10 cellular contexts compared by ENCODE assay signal in the genomic region with DNA sequence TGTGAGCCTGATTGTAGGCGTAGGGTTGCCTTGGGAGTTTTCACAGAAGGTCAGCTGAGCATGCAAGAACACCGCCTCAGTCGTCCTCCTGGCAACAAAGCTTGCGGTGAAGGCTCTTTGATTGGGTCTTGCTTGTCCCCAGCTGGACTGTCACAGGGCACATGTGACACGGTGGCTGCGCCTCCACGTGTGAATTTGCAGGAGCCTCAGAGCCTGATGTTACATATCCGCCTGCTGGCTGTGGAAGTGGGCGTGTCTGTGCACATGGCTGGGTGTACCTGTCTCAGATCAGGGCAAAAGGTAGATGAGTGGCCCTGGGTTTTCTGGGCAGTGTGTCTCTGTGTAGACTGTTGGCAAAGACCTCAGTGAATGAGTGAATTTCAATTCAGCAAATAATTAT.
A peak's percentile ranks its signal among the peaks of the same experiment; 100 is the strongest.
DNase-seq lines count a peak whose midpoint lies in the region; ATAC-seq and TF ChIP-seq lines count a peak whose summit lies in the region.
"Had no signal": no experiment of that assay in that cellular context is flagged by ENCODE, and none has a peak within 500 bp of the region (broad histone marks: within the 10 kb centered on the region; RNA-seq: fewer than 3 reads in every experiment).

No MANE protein-coding gene starts in this region.

- H3K4me1 ChIP-seq in SK-N-SH (ENCODE audit: control insufficient read depth in 1 of 2, insufficient read depth in 2 of 2, low read depth in 1 of 2, low read length in 1 of 2) = peaks cover 11 to 35% of the 10 kb centered on the region in 2 experiments; a peak in 3 of 4 replicates
- H3K4me1 ChIP-seq in iPS-20b (ENCODE audit: insufficient read depth, low read length) = peaks cover 19% of the 10 kb centered on the region

- H3K4me1 Mint-ChIP-seq in activated CD8-positive, alpha-beta T cell treated with anti-CD3 and anti-CD28 coated beads for 36 hours (ENCODE audit: low read depth) = peaks cover 22% of the 10 kb centered on the region
- peaks cover 17 to 28% of the 10 kb centered on the region in 2 donors for H3K4me1 Mint-ChIP-seq in stimulated activated naive B cell treated with anti-CD40 and anti-IgM and Interleukin-4, amounts not matched to agents 10 μg/mL and 1 μg/mL and 100 μg/mL, for 72 hours

- H3K27me3 ChIP-seq in SK-N-SH (ENCODE audit: insufficient read depth) = peaks cover 6% of the 10 kb centered on the region; the same call in 1 of the 2 replicates
- peaks cover 46% of the 10 kb centered on the region for H3K27me3 ChIP-seq in iPS-20b (ENCODE audit: insufficient read depth, low read length)

- TF ChIP-seq RAD21 in SK-N-SH (IDR thresholded peaks at IDR 0.05; ENCODE audit: low read length) = no peak

- DNase-seq in SK-N-SH (peak; percentile 41), HEK293T (ENCODE audit: extremely low spot score) (no peak), NCI-H510A treated with DMSO at 0.1 percent for 48 hours (lab: John Stamatoyannopoulos, UW) (no peak), foreskin melanocyte (no peak)
- DNase-seq in activated CD8-positive, alpha-beta T cell treated with anti-CD3 and anti-CD28 coated beads for 36 hours = peak; percentile 40
- no peak for DNase-seq in stimulated activated naive B cell treated with anti-CD40 and anti-IgM and Interleukin-4, amounts not matched to agents 10 μg/mL and 1 μg/mL and 100 μg/mL, for 72 hours
- DNase-seq: activated gamma-delta T cell treated with Interleukin-2 at 50 U/mL for 16 hours, left cardiac atrium had no signal

- ATAC-seq in SK-N-SH treated with all-trans-retinoic acid at 6 μM for 48 hours = no peak
- no peak for ATAC-seq in activated CD8-positive, alpha-beta T cell treated with anti-CD3 and anti-CD28 coated beads for 36 hours
- peak in 1 of 2 donors; percentile 27 for ATAC-seq in stimulated activated naive B cell treated with anti-CD40 and anti-IgM and Interleukin-4, amounts not matched to agents 10 μg/mL and 1 μg/mL and 100 μg/mL, for 72 hours (replicated peaks)

- peaks cover 58% of the 10 kb centered on the region for H3K27me3 Mint-ChIP-seq in activated CD8-positive, alpha-beta T cell treated with anti-CD3 and anti-CD28 coated beads for 36 hours
- H3K27me3 Mint-ChIP-seq in stimulated activated naive B cell treated with anti-CD40 and anti-IgM and Interleukin-4, amounts not matched to agents 10 μg/mL and 1 μg/mL and 100 μg/mL, for 72 hours = peaks cover 67 to 75% of the 10 kb centered on the region in 2 donors

- intact Hi-C loops in activated CD8-positive, alpha-beta T cell treated with anti-CD3 and anti-CD28 coated beads for 36 hours (cut with micrococcal nuclease) = no loop called here

- H3K79me2 ChIP-seq in SK-N-SH (ENCODE audit: insufficient read depth) = no peaks in the 10 kb centered on the region

- H3K4me3 Mint-ChIP-seq in activated CD8-positive, alpha-beta T cell treated with anti-CD3 and anti-CD28 coated beads for 36 hours = peak overlapping the region; percentile 66
- peak overlapping the region; percentile 47 to 64 for H3K4me3 Mint-ChIP-seq in stimulated activated naive B cell treated with anti-CD40 and anti-IgM and Interleukin-4, amounts not matched to agents 10 μg/mL and 1 μg/mL and 100 μg/mL, for 72 hours

- TF ChIP-seq CTCF in SK-N-SH (IDR thresholded peaks at IDR 0.05) = no peak
- no peak for TF ChIP-seq CTCF in activated CD8-positive, alpha-beta T cell treated with anti-CD3 and anti-CD28 coated beads for 36 hours (IDR thresholded peaks at IDR 0.05)

- H3K27ac Mint-ChIP-seq in activated CD8-positive, alpha-beta T cell treated with anti-CD3 and anti-CD28 coated beads for 36 hours = no peak overlapping the region
- no peak overlapping the region for H3K27ac Mint-ChIP-seq in stimulated activated naive B cell treated with anti-CD40 and anti-IgM and Interleukin-4, amounts not matched to agents 10 μg/mL and 1 μg/mL and 100 μg/mL, for 72 hours

- POLR2A ChIA-PET in SK-N-SH (lab: Yijun Ruan, JAX) = interaction anchor here (1.0 kb wide), 1 partner anchor 94 kb away, joined by 3 read pairs; no protein-coding TSS in a partner anchor
- POLR2A ChIA-PET in activated CD8-positive, alpha-beta T cell treated with anti-CD3 and anti-CD28 coated beads for 36 hours (lab: Charles Lee) = interaction anchor here (0.9 kb wide), 2 partner anchors 11 to 31 kb away, joined by 3 read pairs; no protein-coding TSS in a partner anchor
- POLR2A ChIA-PET in HEK293T (lab: Yijun Ruan, JAX) = no interaction called here

- no peaks in the 10 kb centered on the region for H4K20me1 ChIP-seq in SK-N-SH (ENCODE audit: insufficient read depth)

- H2AFZ ChIP-seq in SK-N-SH (ENCODE audit: low read depth) = no peak overlapping the region

- peak overlapping the region in 1 of 2 experiments; percentile 86; a peak in 2 of 4 replicates for H3K27ac ChIP-seq in SK-N-SH (ENCODE audit: low read depth in 2 of 2, low read length in 1 of 2)
- H3K27ac ChIP-seq in iPS-20b (ENCODE audit: low read length) = no peak overlapping the region

- peak overlapping the region; percentile 57 to 60; a peak in 2 of 4 replicates for H3K4me3 ChIP-seq in SK-N-SH (ENCODE audit: low read depth in 2 of 2, low read length in 1 of 2)
- peak overlapping the region; percentile 69 for H3K4me3 ChIP-seq in iPS-20b (ENCODE audit: low read length)

- H3F3A ChIP-seq in SK-N-SH (replicated peaks; ENCODE audit: insufficient read depth) = no peaks in the 10 kb centered on the region

- no peaks in the 10 kb centered on the region for H3K9me2 ChIP-seq in SK-N-SH

- H3K36me3 Mint-ChIP-seq in activated CD8-positive, alpha-beta T cell treated with anti-CD3 and anti-CD28 coated beads for 36 hours (ENCODE audit: low read depth) = no peaks in the 10 kb centered on the region
- no peaks in the 10 kb centered on the region for H3K36me3 Mint-ChIP-seq in stimulated activated naive B cell treated with anti-CD40 and anti-IgM and Interleukin-4, amounts not matched to agents 10 μg/mL and 1 μg/mL and 100 μg/mL, for 72 hours

- WGBS in SK-N-SH (ENCODE audit: low lambda C conversion rate) = 74% methylated on average over 3 of the region's 9 CpGs

- TF ChIP-seq EP300 in SK-N-SH (IDR thresholded peaks at IDR 0.05; ENCODE audit: borderline replicate concordance in 1 of 2, low read depth in 1 of 2, low read length in 1 of 2) = no peak

- no peaks in the 10 kb centered on the region for H3K9me3 ChIP-seq in SK-N-SH
- no peaks in the 10 kb centered on the region for H3K9me3 ChIP-seq in iPS-20b (ENCODE audit: insufficient read depth, low read depth, low read length)

- CTCF ChIA-PET in SK-N-SH (lab: Yijun Ruan, JAX) = interaction anchor here (1.0 to 2.7 kb wide), 6 partner anchors 17 to 325 kb away, joined by 3 to 14 read pairs (median 7); a partner anchor contains a TSS
- CTCF ChIA-PET in activated CD8-positive, alpha-beta T cell treated with anti-CD3 and anti-CD28 coated beads for 36 hours (lab: Charles Lee) = interaction anchor here (0.7 to 1.3 kb wide), 3 partner anchors 13 to 325 kb away, joined by 3 to 6 read pairs (median 3); a partner anchor contains a TSS
- CTCF ChIA-PET in HEK293T (lab: Yijun Ruan, JAX) = no interaction called here

- H3K9ac ChIP-seq in SK-N-SH (no peak overlapping the region), iPS-20b (ENCODE audit: low read depth, low read length) (peak overlapping the region; percentile 52; the same call in 1 of the 2 replicates)

- H3K4me2 ChIP-seq in SK-N-SH = peak overlapping the region; percentile 82

- no peaks in the 10 kb centered on the region for H3K9me3 Mint-ChIP-seq in activated CD8-positive, alpha-beta T cell treated with anti-CD3 and anti-CD28 coated beads for 36 hours
- no peaks in the 10 kb centered on the region for H3K9me3 Mint-ChIP-seq in stimulated activated naive B cell treated with anti-CD40 and anti-IgM and Interleukin-4, amounts not matched to agents 10 μg/mL and 1 μg/mL and 100 μg/mL, for 72 hours

- H3K36me3 ChIP-seq in SK-N-SH (replicated peaks in 1 of 2; ENCODE audit: control insufficient read depth in 1 of 2, insufficient read depth in 2 of 2, low read length in 1 of 2) (no peaks in the 10 kb centered on the region), iPS-20b (ENCODE audit: insufficient read depth, low read depth, low read length) (no peaks in the 10 kb centered on the region)

TF ChIP-seq in SK-N-SH, 30 proteins besides CTCF, POLR2A, EP300 and RAD21 (continues in another document):
- no peak for TF ChIP-seq TAF1 (IDR thresholded peaks at IDR 0.05; ENCODE audit: borderline replicate concordance, low read depth, low read length)
- TF ChIP-seq ELF1 (IDR thresholded peaks at IDR 0.05) = no peak
- no peak for TF ChIP-seq NRF1 (IDR thresholded peaks at IDR 0.05; ENCODE audit: low read depth, low read length)
- TF ChIP-seq NFIC (IDR thresholded peaks at IDR 0.05; ENCODE audit: borderline replicate concordance) = no peak
- no peak for TF ChIP-seq TCF12 (IDR thresholded peaks at IDR 0.05)

TF ChIP-seq in SK-N-SH treated with all-trans-retinoic acid at 6 μM for 48 hours, 23 proteins besides CTCF, POLR2A, EP300 and RAD21 (continues in another document):
- TF ChIP-seq TOX (CRISPR knock-in tag; IDR thresholded peaks at IDR 0.05; ENCODE audit: borderline replicate concordance) (no peak), ZNF565 (CRISPR knock-in tag; conservative IDR thresholded peaks at IDR 0.05; ENCODE audit: low read depth) (no peak)

TF ChIP-seq in HEK293T, 16 proteins besides CTCF, POLR2A, EP300 and RAD21:
- no peak for TF ChIP-seq HDGF (IDR thresholded peaks at IDR 0.05; ENCODE audit: borderline replicate concordance)
- no peak for TF ChIP-seq NFRKB (IDR thresholded peaks at IDR 0.05)
- no peak for TF ChIP-seq FOXA1 (IDR thresholded peaks at IDR 0.05)

Comparison
In these comparisons a context has a peak if more than half of its experiments do, and no peak if none do; other contexts are left out.
1. DNase-seq: peak in SK-N-SH (single experiment) and activated CD8-positive, alpha-beta T cell treated with anti-CD3 and anti-CD28 coated beads for 36 hours (single experiment); none in stimulated activated naive B cell treated with anti-CD40 and anti-IgM and Interleukin-4, amounts not matched to agents 10 μg/mL and 1 μg/mL and 100 μg/mL, for 72 hours (single experiment), HEK293T (single experiment), NCI-H510A treated with DMSO at 0.1 percent for 48 hours (single experiment) and foreskin melanocyte (single experiment).